Comparison of ENCODE assay signal across 8 cellular contexts in the genomic region with DNA sequence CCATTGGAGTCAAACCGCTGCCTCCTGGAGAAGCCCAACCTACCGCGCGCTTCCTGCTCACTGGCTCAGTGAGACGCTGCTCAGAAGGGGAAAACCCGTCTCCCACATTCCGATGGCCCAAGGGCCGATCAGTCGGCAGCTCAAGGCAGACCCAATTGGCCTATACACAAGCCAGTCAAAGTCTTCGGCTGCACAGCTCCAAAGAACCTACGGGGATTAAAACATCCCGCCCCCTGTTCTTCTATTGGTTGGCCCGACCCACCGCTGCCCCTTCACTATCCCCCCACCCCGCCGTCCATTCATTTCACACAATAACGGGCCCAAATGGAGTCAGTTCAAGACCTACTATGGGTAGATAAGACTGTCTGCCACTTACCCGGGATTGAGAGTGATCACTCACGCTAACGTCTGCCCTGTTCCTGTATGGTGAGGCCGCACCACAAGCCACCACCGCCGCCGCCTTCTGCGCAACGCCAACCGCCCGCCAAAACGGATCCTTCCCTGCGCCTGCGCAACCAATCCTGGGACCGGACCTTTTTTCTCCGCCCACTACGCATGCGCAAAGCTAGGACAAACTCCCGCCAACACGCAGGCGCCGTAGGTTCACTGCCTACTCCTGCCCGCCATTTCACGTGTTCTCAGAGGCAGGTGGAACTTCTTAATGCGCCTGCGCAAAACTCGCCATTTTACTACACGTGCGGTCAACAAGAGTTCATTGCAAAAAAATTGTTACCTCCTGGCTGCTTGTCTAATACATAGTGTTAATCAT. TPM values are rescaled to one million over a fixed set of nuclear protein-coding genes. Genes with fewer than 3 reads are reported as not detected.
DNase-seq lines count a peak whose midpoint lies in the region; ATAC-seq, FAIRE-seq and TF ChIP-seq lines count a peak whose summit lies in the region.

A gene (minus strand): TSS at position 491 of the 769 bp plus-strand sequence. CDS start 22,472 bp downstream, outside the sequence.

- TF ChIP-seq CTCF in right atrium auricular region (IDR thresholded peaks at IDR 0.05) (no peak), psoas muscle (IDR thresholded peaks at IDR 0.05) (no peak)

- peak within 1 kb of the TSS; percentile 75 to 87 for H3K4me3 ChIP-seq in right atrium auricular region
- peak within 1 kb of the TSS; percentile 98 for H3K4me3 ChIP-seq in psoas muscle

- intact Hi-C loops in T-helper 1 cell treated with Interleukin-12 subunit alpha and Interleukin-12 subunit beta and Interleukin-4 antibody, amounts not matched to agents 30 ng/mL and 1 ng/mL, for 36 hours (cut with micrococcal nuclease), result loop anchor here (1.0 to 5.0 kb wide), 17 partner anchors 21 to 1837 kb away; a partner anchor contains a TSS
- intact Hi-C loops in psoas muscle (cut with DNase I), result loop anchor here in 1 of 2 donors (5.0 kb wide), 1 partner anchor 278 kb away; a partner anchor contains a TSS

- H3K36me3 ChIP-seq in right atrium auricular region (peaks cover 36% of the 10 kb centered on the region), psoas muscle (ENCODE audit: insufficient read depth in 1 of 2, low read depth in 1 of 2) (peaks cover 15 to 36% of the 10 kb centered on the region in 2 donors)

- H3K27ac ChIP-seq in angular gyrus (ENCODE audit: low read depth, low read length) (peak within 1 kb of the TSS; percentile 96), right atrium auricular region (peak within 1 kb of the TSS; percentile 96), psoas muscle (peak within 1 kb of the TSS; percentile 96)

- DNase-seq in NCI-H1694 (lab: John Stamatoyannopoulos, UW), result peak; percentile 98
- peak; percentile 99 for DNase-seq in right atrium auricular region (ENCODE audit: low spot score)
- peak; percentile 99 to 100 for DNase-seq in psoas muscle
- peak; percentile 98 for DNase-seq in urothelium cell line (ENCODE audit: low spot score)

- H3K9me3 ChIP-seq in right atrium auricular region, result no peaks in the 10 kb centered on the region
- H3K9me3 ChIP-seq in psoas muscle, result no peaks in the 10 kb centered on the region

- FAIRE-seq in urothelium cell line (lab: Jason Lieb, UNC), result no peak

- H3K27me3 ChIP-seq in right atrium auricular region (no peaks in the 10 kb centered on the region), psoas muscle (ENCODE audit: insufficient read depth in 3 of 3, low read length in 2 of 3) (no peaks in the 10 kb centered on the region)

- 0% methylated on average over 46 of the region's 46 CpGs for WGBS in psoas muscle, 3 donors

- peaks cover 3 to 61% of the 10 kb centered on the region in 2 donors for H3K4me1 ChIP-seq in right atrium auricular region
- peaks cover 45% of the 10 kb centered on the region for H3K4me1 ChIP-seq in psoas muscle

- peak; percentile 75 for ATAC-seq in GM18498 (IDR thresholded peaks at IDR 0.05; ENCODE audit: unreplicated experiment)
- peak; percentile 73 for ATAC-seq in HG02885 (IDR thresholded peaks at IDR 0.05; ENCODE audit: poor library complexity, unreplicated experiment)
- peak; percentile 82 to 86 (median 84) for ATAC-seq in psoas muscle

RNA-seq across cellular contexts. Expression of the gene that starts here (rescaled TPM):
- total RNA-seq in T-helper 1 cell treated with Interleukin-12 subunit alpha and Interleukin-12 subunit beta and Interleukin-4 antibody, amounts not matched to agents 30 ng/mL and 1 ng/mL, for 36 hours, result 123 and 125 TPM in 2 replicates
- total RNA-seq in right atrium auricular region (10 to 100 TPM; 33.0 to 33.9 TPM), psoas muscle (10 to 100 TPM; 12.1 to 19.3 (median 16.4) TPM)
- polyA plus RNA-seq in psoas muscle, result 1 to 10 TPM; 5.2 to 9.3 (median 8.4) TPM

Comparison
In these comparisons a context has a peak if more than half of its experiments do, and no peak if none do; other contexts are left out.
1. Peak in every context shown above with its lines: DNase-seq, ATAC-seq, H3K4me3 ChIP-seq and H3K27ac ChIP-seq.